ENCODE assay signal across 25 cellular contexts in the genomic region with DNA sequence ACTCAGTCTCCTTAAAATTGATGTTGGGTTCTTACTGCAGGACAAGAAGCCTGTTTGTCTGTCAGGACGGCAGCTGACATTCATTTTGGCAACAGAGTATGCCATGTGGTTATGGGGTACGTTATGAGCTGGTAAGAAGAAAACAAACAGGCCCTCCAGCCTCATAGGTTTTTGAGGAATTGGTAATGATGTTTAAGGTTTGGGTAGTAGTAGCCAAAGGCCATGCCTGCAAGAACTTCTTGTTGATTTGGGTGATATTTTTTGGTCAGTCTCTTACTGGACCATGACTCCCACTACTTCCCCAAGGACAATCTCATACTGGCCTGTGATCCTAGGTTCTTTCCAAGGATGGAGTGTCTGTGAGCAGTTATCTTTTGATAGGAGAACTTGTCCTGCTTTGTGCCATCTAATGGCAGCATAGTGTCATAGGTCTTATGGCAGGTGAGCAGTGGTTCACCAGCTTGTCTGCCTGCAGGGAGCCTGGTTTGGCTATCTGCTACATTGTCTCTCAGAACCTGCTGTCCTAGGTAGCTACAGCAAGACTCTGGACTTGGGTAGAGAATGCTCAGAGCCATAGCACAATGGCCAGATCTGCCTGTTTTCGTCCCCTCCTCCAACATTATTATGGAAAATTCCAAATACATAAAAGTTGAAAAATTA. TPM values are rescaled to one million over a fixed set of nuclear protein-coding genes. Genes with fewer than 3 reads are reported as not detected.
DNase-seq lines count a peak whose midpoint lies in the region; ATAC-seq and TF ChIP-seq lines count a peak whose summit lies in the region.
"Had no signal": no experiment of that assay in that cellular context is flagged by ENCODE, and none has a peak within 500 bp of the region (broad histone marks: within the 10 kb centered on the region; RNA-seq: fewer than 3 reads in every experiment).

No MANE protein-coding gene starts in this region.

- DNase-seq in CD4-positive, CD25-positive, alpha-beta regulatory T cell: no peak
- DNase-seq in GM12864 (ENCODE audit: low read depth): no peak
- DNase-seq in cerebellum (ENCODE audit: low spot score): peak; percentile 63
- DNase-seq in osteoblast (ENCODE audit: insufficient read length, low spot score, missing footprints): peak; percentile 52
- DNase-seq in HAP-1 (ENCODE audit: low spot score in 2 of 2): no peak
- no peak for DNase-seq in iPS-NIHi11 (ENCODE audit: low spot score)
- no peak for DNase-seq in GM19238 (ENCODE audit: insufficient read length, low spot score)
- DNase-seq: activated CD4-positive, alpha-beta T cell treated with anti-CD3 and anti-CD28 coated beads, Interleukin-2, amount 50 U/mL, for 4 hours; activated CD8-positive, alpha-beta memory T cell treated with anti-CD3 and anti-CD28 coated beads, Interleukin-2, amount 50 U/mL, for 48 hours; activated naive CD8-positive, alpha-beta T cell treated with anti-CD3 and anti-CD28 coated beads, Interleukin-2, amount 50 U/mL, for 24 hours; CD4-positive, alpha-beta memory T cell; glutamatergic neuron; H7; NCI-H1105; NCI-H2029 treated with DMSO at 0.1 percent for 48 hours; NCI-H774; nucleus accumbens; SHP77 treated with DMSO at 0.1 percent for 48 hours; T-helper 9 cell; uterus had no signal

- H3K9me3 Mint-ChIP-seq in CD4-positive, CD25-positive, alpha-beta regulatory T cell: no peaks in the 10 kb centered on the region
- H3K9me3 Mint-ChIP-seq: activated naive CD8-positive, alpha-beta T cell treated with anti-CD3 and anti-CD28 coated beads, Interleukin-2, amount 50 U/mL, for 24 hours; CD4-positive, alpha-beta memory T cell; central memory CD8-positive, alpha-beta T cell; stimulated activated memory B cell treated with anti-CD40 and anti-IgM and Interleukin-4, amounts not matched to agents 10 μg/mL and 1 μg/mL and 100 μg/mL, for 72 hours; WTC11 had no signal

- peaks cover 11% of the 10 kb centered on the region for H3K36me3 ChIP-seq in CD4-positive, CD25-positive, alpha-beta regulatory T cell (ENCODE audit: control insufficient read depth, insufficient read depth, low read length)
- H3K36me3 ChIP-seq in osteoblast (ENCODE audit: insufficient read depth, low read length) (peaks cover 4% of the 10 kb centered on the region), HAP-1 (replicated peaks) (0 out of 2 replicates have a peak, but pooled peaks cover 5% of the 10 kb centered on the region)
- H3K36me3 ChIP-seq: suprapubic skin, uterus had no signal

- no peaks in the 10 kb centered on the region for H3K27me3 Mint-ChIP-seq in CD4-positive, CD25-positive, alpha-beta regulatory T cell
- H3K27me3 Mint-ChIP-seq: activated naive CD8-positive, alpha-beta T cell treated with anti-CD3 and anti-CD28 coated beads, Interleukin-2, amount 50 U/mL, for 24 hours; CD4-positive, alpha-beta memory T cell; central memory CD8-positive, alpha-beta T cell; stimulated activated memory B cell treated with anti-CD40 and anti-IgM and Interleukin-4, amounts not matched to agents 10 μg/mL and 1 μg/mL and 100 μg/mL, for 72 hours had no signal

- no peak for ATAC-seq in CD4-positive, CD25-positive, alpha-beta regulatory T cell (ENCODE audit: low read depth in 2 of 2)
- ATAC-seq: activated naive CD8-positive, alpha-beta T cell treated with anti-CD3 and anti-CD28 coated beads, Interleukin-2, amount 50 U/mL, for 24 hours; stimulated activated memory B cell treated with anti-CD40 and anti-IgM and Interleukin-4, amounts not matched to agents 10 μg/mL and 1 μg/mL and 100 μg/mL, for 72 hours; WTC11 had no signal

- H3K9me3 ChIP-seq in CD4-positive, CD25-positive, alpha-beta regulatory T cell (ENCODE audit: control insufficient read depth in 2 of 2, low read length in 2 of 2): no peaks in the 10 kb centered on the region
- H3K9me3 ChIP-seq in osteoblast (ENCODE audit: low read depth, low read length) (no peaks in the 10 kb centered on the region), HAP-1 (no peaks in the 10 kb centered on the region)
- H3K9me3 ChIP-seq: suprapubic skin, uterus had no signal

- peaks cover 31% of the 10 kb centered on the region for H3K4me1 ChIP-seq in CD4-positive, CD25-positive, alpha-beta regulatory T cell (ENCODE audit: control insufficient read depth, insufficient read depth, low read length, poor library complexity, severe bottlenecking)
- peaks cover 15% of the 10 kb centered on the region for H3K4me1 ChIP-seq in osteoblast (ENCODE audit: insufficient read depth, low read length)
- H3K4me1 ChIP-seq in HAP-1: peaks cover 7% of the 10 kb centered on the region
- H3K4me1 ChIP-seq: uterus had no signal

- H3K4me2 ChIP-seq in osteoblast (ENCODE audit: insufficient read depth, low read length): no peak overlapping the region
- H3K4me2 ChIP-seq: smooth muscle cell had no signal

- H3K79me2 ChIP-seq in osteoblast (ENCODE audit: insufficient read depth, low read length): peaks cover 95% of the 10 kb centered on the region

- in situ Hi-C loops in HAP-1 (cut with MboI; ENCODE audit: low sequenced_read_pairs): loop anchor here (25.0 kb wide), 1 partner anchor 262 kb away; no protein-coding TSS in a partner anchor

- H3K27ac Mint-ChIP-seq in CD4-positive, CD25-positive, alpha-beta regulatory T cell: peak overlapping the region in 2 of 3 donors; percentile 44
- H3K27ac Mint-ChIP-seq: activated naive CD8-positive, alpha-beta T cell treated with anti-CD3 and anti-CD28 coated beads, Interleukin-2, amount 50 U/mL, for 24 hours; stimulated activated memory B cell treated with anti-CD40 and anti-IgM and Interleukin-4, amounts not matched to agents 10 μg/mL and 1 μg/mL and 100 μg/mL, for 72 hours; WTC11 had no signal

- TF ChIP-seq CTCF in GM12864 (IDR thresholded peaks at IDR 0.05; ENCODE audit: low read depth, low read length, missing control alignments): peak; percentile 30
- TF ChIP-seq CTCF in osteoblast (IDR thresholded peaks at IDR 0.05; ENCODE audit: extremely low read depth, low read depth, low read length): no peak

- H4K20me1 ChIP-seq in osteoblast (ENCODE audit: insufficient read depth, low read length): peaks cover 34% of the 10 kb centered on the region

- no peaks in the 10 kb centered on the region for H3K27me3 ChIP-seq in CD4-positive, CD25-positive, alpha-beta regulatory T cell (ENCODE audit: control insufficient read depth, insufficient read depth, low read length)
- H3K27me3 ChIP-seq in osteoblast (ENCODE audit: insufficient read depth, low read length) (no peaks in the 10 kb centered on the region), HAP-1 (ENCODE audit: low read depth) (no peaks in the 10 kb centered on the region)
- H3K27me3 ChIP-seq: suprapubic skin, uterus had no signal

- H3K4me1 Mint-ChIP-seq in CD4-positive, CD25-positive, alpha-beta regulatory T cell: peaks cover 39 to 86% (median 61%) of the 10 kb centered on the region in 4 donors

- H2AFZ ChIP-seq in osteoblast (ENCODE audit: low read length): no peak overlapping the region

- peak overlapping the region in 2 of 4 donors; percentile 26 to 38 for H3K4me3 Mint-ChIP-seq in CD4-positive, CD25-positive, alpha-beta regulatory T cell
- H3K4me3 Mint-ChIP-seq: activated naive CD8-positive, alpha-beta T cell treated with anti-CD3 and anti-CD28 coated beads, Interleukin-2, amount 50 U/mL, for 24 hours; central memory CD8-positive, alpha-beta T cell; stimulated activated memory B cell treated with anti-CD40 and anti-IgM and Interleukin-4, amounts not matched to agents 10 μg/mL and 1 μg/mL and 100 μg/mL, for 72 hours; WTC11 had no signal

- no peak overlapping the region for H3K27ac ChIP-seq in CD4-positive, CD25-positive, alpha-beta regulatory T cell (ENCODE audit: insufficient read depth, low read length, poor library complexity, severe bottlenecking)
- no peak overlapping the region for H3K27ac ChIP-seq in osteoblast (ENCODE audit: low read depth, low read length)
- H3K27ac ChIP-seq: suprapubic skin, uterus had no signal

- H3K36me3 Mint-ChIP-seq in CD4-positive, CD25-positive, alpha-beta regulatory T cell: peaks cover 16% of the 10 kb centered on the region

- H3K4me3 ChIP-seq in CD4-positive, CD25-positive, alpha-beta regulatory T cell (ENCODE audit: low read depth, low read length): no peak overlapping the region
- H3K4me3 ChIP-seq in GM12864 (ENCODE audit: low read depth, low read length) (no peak overlapping the region), osteoblast (ENCODE audit: insufficient read depth, low read length) (no peak overlapping the region), HAP-1 (no peak overlapping the region)
- H3K4me3 ChIP-seq: smooth muscle cell, suprapubic skin, uterus had no signal

RNA-seq across cellular contexts. Expression of a gene that starts 28.1 kb away (rescaled TPM):
- 64.0 TPM for total RNA-seq in CD4-positive, CD25-positive, alpha-beta regulatory T cell
- 10 to 100 TPM; 14.9 to 28.7 (median 20.2) TPM for polyA plus RNA-seq in CD4-positive, CD25-positive, alpha-beta regulatory T cell
- total RNA-seq in cerebellum: 59.7 TPM
- total RNA-seq in osteoblast: 48.5 and 61.0 TPM in 2 replicates

Comparison
In these comparisons a context has a peak if more than half of its experiments do, and no peak if none do; other contexts are left out.
1. DNase-seq: peak in cerebellum (single experiment) and osteoblast (single experiment); none in CD4-positive, CD25-positive, alpha-beta regulatory T cell (0 of 3), GM12864 (single experiment), HAP-1 (0 of 2), iPS-NIHi11 (single experiment) and GM19238 (single experiment).